8 cellular contexts compared by ENCODE assay signal in genomic region chr4:110510955-110511544, GRCh38. TPM values are rescaled to one million over a fixed set of nuclear protein-coding genes. Genes with fewer than 3 reads are reported as not detected.
DNase-seq lines count a peak whose midpoint lies in the region; ATAC-seq, FAIRE-seq and TF ChIP-seq lines count a peak whose summit lies in the region.

No MANE protein-coding gene starts in this region.

- no peaks in the 10 kb centered on the region for H3K4me1 ChIP-seq in sigmoid colon

- no peak overlapping the region for H3K27ac ChIP-seq in sigmoid colon

- H3K36me3 ChIP-seq in sigmoid colon = no peaks in the 10 kb centered on the region

- intact Hi-C loops in sigmoid colon (cut with DNase I) = loop anchor here (2.0 to 10.0 kb wide), 5 partner anchors 196 to 1086 kb away; partner anchors contain the start of gene ELOVL6

- H3K4me3 ChIP-seq in WI38 (ENCODE audit: low read depth, low read length) (no peak overlapping the region), sigmoid colon (no peak overlapping the region)

- WGBS in sigmoid colon, 2 donors = 21 to 47% methylated on average over 4 of the region's 4 CpGs

- no peaks in the 10 kb centered on the region for H3K27me3 ChIP-seq in sigmoid colon

- H3K9me3 ChIP-seq in sigmoid colon = no peaks in the 10 kb centered on the region

- peak; percentile 71 for DNase-seq in ELR (ENCODE audit: low read depth)
- peak; percentile 18 for DNase-seq in H54 (ENCODE audit: insufficient read length, low spot score)
- peak; percentile 67 for DNase-seq in NCI-H1436 (lab: John Stamatoyannopoulos, UW)
- DNase-seq in glomerular visceral epithelial cell (ENCODE audit: extremely low spot score) = peak; percentile 49
- no peak for DNase-seq in sigmoid colon

- no peak for TF ChIP-seq EP300 in sigmoid colon (IDR thresholded peaks at IDR 0.05)

- TF ChIP-seq CTCF in WI38 (IDR thresholded peaks at IDR 0.05; ENCODE audit: low read depth, low read length) (peak; percentile 14; the same call in 1 of the 2 replicates), sigmoid colon (IDR thresholded peaks at IDR 0.05) (peak in 3 of 4 experiments; percentile 30 to 66 (median 34))

- ATAC-seq in HG03025 (IDR thresholded peaks at IDR 0.05; ENCODE audit: low FRiP score, unreplicated experiment) (no peak), GM18498 (IDR thresholded peaks at IDR 0.05; ENCODE audit: unreplicated experiment) (no peak)

- TF ChIP-seq POLR2A in H54 (IDR thresholded peaks at IDR 0.05; ENCODE audit: low read depth, low read length) = no peak
- no peak for TF ChIP-seq POLR2A in sigmoid colon (IDR thresholded peaks at IDR 0.05)

- FAIRE-seq in H54 (lab: Jason Lieb, UNC) = no peak

RNA-seq across cellular contexts. Expression of gene ENPEP, which starts 35.1 kb away (rescaled TPM):
- total RNA-seq in sigmoid colon = 1 to 10 TPM in 3 of 4 donors, under 1 TPM in 1; 0.99 to 2.2 (median 1.6) TPM
- under 1 TPM; 0.23 to 0.73 (median 0.60) TPM for polyA plus RNA-seq in sigmoid colon
